In genomic region chrX:12332786-12333347, GRCh38 we compare ENCODE assay signal across 30 cellular contexts.
DNase-seq lines count a peak whose midpoint lies in the region; ATAC-seq, FAIRE-seq and TF ChIP-seq lines count a peak whose summit lies in the region.
"Had no signal": no experiment of that assay in that cellular context is flagged by ENCODE, and none has a peak within 500 bp of the region (broad histone marks: within the 10 kb centered on the region; RNA-seq: fewer than 3 reads in every experiment).

No MANE protein-coding gene starts in this region.

- no peak overlapping the region for H3K4me3 ChIP-seq in astrocyte (ENCODE audit: insufficient read depth, low read depth, low read length)
- H3K4me3 ChIP-seq: K562, Peyer's patch, SK-N-MC had no signal

- no peaks in the 10 kb centered on the region for H3K36me3 Mint-ChIP-seq in astrocyte (ENCODE audit: low read depth, unreplicated experiment)
- no peaks in the 10 kb centered on the region for H3K36me3 Mint-ChIP-seq in effector memory CD8-positive, alpha-beta T cell (ENCODE audit: insufficient read depth)
- H3K36me3 Mint-ChIP-seq: CD14-positive monocyte; CD8-positive, alpha-beta memory T cell had no signal

- H3K79me2 ChIP-seq in astrocyte (ENCODE audit: insufficient read depth, low read length) = no peaks in the 10 kb centered on the region

- DNase-seq in D721Med (ENCODE audit: insufficient read length, low spot score) (no peak), HEK293T (ENCODE audit: extremely low spot score) (no peak), NCI-H82 (lab: John Stamatoyannopoulos, UW) (peak; percentile 78), astrocyte (ENCODE audit: low read depth) (no peak)
- no peak for DNase-seq in activated naive CD4-positive, alpha-beta T cell (lab: John Stamatoyannopoulos, UW)
- no peak for DNase-seq in effector memory CD8-positive, alpha-beta T cell
- DNase-seq: BE2C; Calu3; CD8-positive, alpha-beta memory T cell; DMS53; GDM1; Kasumi-1; MV-4-11; NCI-H1105; NCI-H146; NCI-H1930; NCI-H2107; NCI-H748 treated with DMSO at 0.1 percent for 48 hours; NK-92 treated with Interleukin-12 subunit alpha and Interleukin-12 subunit beta, amount 100 ng/mL, for 24 hours; Peyer's patch; SHP77 treated with DMSO at 0.1 percent for 48 hours had no signal

- FAIRE-seq in D721Med (lab: Jason Lieb, UNC) (peak; percentile 91), astrocyte (lab: Jason Lieb, UNC) (peak; percentile 75)
- FAIRE-seq: A204.1, GM12891, HTR-8/SVneo, K562 had no signal

- H3K9me3 Mint-ChIP-seq in astrocyte (ENCODE audit: unreplicated experiment) = no peaks in the 10 kb centered on the region
- no peaks in the 10 kb centered on the region for H3K9me3 Mint-ChIP-seq in effector memory CD8-positive, alpha-beta T cell

- no peaks in the 10 kb centered on the region for H3K4me1 Mint-ChIP-seq in astrocyte (ENCODE audit: low read depth, unreplicated experiment)
- no peaks in the 10 kb centered on the region for H3K4me1 Mint-ChIP-seq in effector memory CD8-positive, alpha-beta T cell (ENCODE audit: low read depth in 2 of 2)
- H3K4me1 Mint-ChIP-seq: CD14-positive monocyte; CD8-positive, alpha-beta memory T cell had no signal

- H3K9me3 ChIP-seq in astrocyte (ENCODE audit: insufficient read depth, low read depth, low read length) = no peaks in the 10 kb centered on the region
- H3K9me3 ChIP-seq: BE2C, Peyer's patch had no signal

- no peak overlapping the region for H3K27ac ChIP-seq in astrocyte (ENCODE audit: low read depth, low read length)
- H3K27ac ChIP-seq: Peyer's patch, SK-N-MC had no signal

- H3K4me1 ChIP-seq in astrocyte (ENCODE audit: insufficient read depth, low read length) = no peaks in the 10 kb centered on the region
- H3K4me1 ChIP-seq: BE2C, Peyer's patch had no signal

- CTCF ChIA-PET in HEK293T (lab: Yijun Ruan, JAX) = no interaction called here

- no peak overlapping the region for H3K9ac ChIP-seq in astrocyte (ENCODE audit: low read length)

- ATAC-seq in HG02798 (IDR thresholded peaks at IDR 0.05; ENCODE audit: poor library complexity, unreplicated experiment) (no peak), GM18868 (IDR thresholded peaks at IDR 0.05; ENCODE audit: unreplicated experiment) (no peak)
- no peak for ATAC-seq in effector memory CD8-positive, alpha-beta T cell (replicated peaks)
- ATAC-seq: HCT116, K562 had no signal

- no peak overlapping the region for H3K4me2 ChIP-seq in astrocyte (ENCODE audit: low read length)

- H3K36me3 ChIP-seq in astrocyte (ENCODE audit: insufficient read depth, low read length) = no peaks in the 10 kb centered on the region
- H3K36me3 ChIP-seq: BE2C, Peyer's patch had no signal

- H3K27me3 ChIP-seq in astrocyte (ENCODE audit: insufficient read depth, low read length) = no peaks in the 10 kb centered on the region
- H3K27me3 ChIP-seq: BE2C, Peyer's patch had no signal

- POLR2A ChIA-PET in HEK293T (lab: Yijun Ruan, JAX) = no interaction called here

- no peaks in the 10 kb centered on the region for H4K20me1 ChIP-seq in astrocyte (ENCODE audit: insufficient read depth, low read length)

- H3K4me3 Mint-ChIP-seq in astrocyte (ENCODE audit: unreplicated experiment) = no peak overlapping the region
- H3K4me3 Mint-ChIP-seq in effector memory CD8-positive, alpha-beta T cell = no peak overlapping the region
- H3K4me3 Mint-ChIP-seq: CD14-positive monocyte; CD8-positive, alpha-beta memory T cell had no signal

- H3K27ac Mint-ChIP-seq in astrocyte (ENCODE audit: unreplicated experiment) = no peak overlapping the region
- H3K27ac Mint-ChIP-seq in effector memory CD8-positive, alpha-beta T cell = no peak overlapping the region
- H3K27ac Mint-ChIP-seq: CD14-positive monocyte; CD8-positive, alpha-beta memory T cell had no signal

- H3K27me3 Mint-ChIP-seq in astrocyte (ENCODE audit: low read depth, unreplicated experiment) = no peaks in the 10 kb centered on the region
- H3K27me3 Mint-ChIP-seq in effector memory CD8-positive, alpha-beta T cell = no peaks in the 10 kb centered on the region
- H3K27me3 Mint-ChIP-seq: CD8-positive, alpha-beta memory T cell had no signal

- TF ChIP-seq CTCF in D721Med (IDR thresholded peaks at IDR 0.05; ENCODE audit: insufficient read depth, missing control alignments) = no peak
- TF ChIP-seq CTCF in astrocyte (IDR thresholded peaks at IDR 0.05; ENCODE audit: insufficient read depth, low read depth, low read length) = no peak

- no peak overlapping the region for H2AFZ ChIP-seq in astrocyte (ENCODE audit: low read depth, low read length)

TF ChIP-seq in HEK293T, 16 proteins besides CTCF, POLR2A, EP300 and RAD21:
- TF ChIP-seq PKNOX1 (IDR thresholded peaks at IDR 0.05) (peak; percentile 36; the same call in 1 of the 2 replicates), FOXM1 (IDR thresholded peaks at IDR 0.05; ENCODE audit: borderline replicate concordance) (no peak)
